In the genomic region with DNA sequence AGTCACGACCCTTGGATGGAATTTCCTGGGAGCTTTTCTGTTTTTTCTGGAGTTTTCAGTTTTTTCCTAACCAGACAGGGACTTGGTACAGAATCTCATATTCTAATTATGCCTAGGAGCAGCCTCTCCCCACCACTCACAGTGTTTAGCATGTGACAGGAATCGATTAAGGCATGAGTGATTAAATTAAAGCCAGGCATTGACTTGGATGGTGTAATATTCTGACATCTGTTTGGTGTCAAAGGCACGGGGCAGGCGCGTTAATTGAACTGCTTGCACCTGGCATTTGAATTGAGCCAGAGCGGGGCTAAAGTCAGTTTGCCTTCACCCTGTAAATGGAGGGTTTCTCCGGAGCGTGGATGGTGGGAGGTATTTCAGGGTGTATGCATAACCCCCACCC, we compare ENCODE assay signal across 28 cellular contexts. TPM values are rescaled to one million over a fixed set of nuclear protein-coding genes. Genes with fewer than 3 reads are reported as not detected.
DNase-seq lines count a peak whose midpoint lies in the region; ATAC-seq, FAIRE-seq and TF ChIP-seq lines count a peak whose summit lies in the region.
"Had no signal": no experiment of that assay in that cellular context is flagged by ENCODE, and none has a peak within 500 bp of the region (broad histone marks: within the 10 kb centered on the region; RNA-seq: fewer than 3 reads in every experiment).

No MANE protein-coding gene starts in this region.

- DNase-seq in DMS 273 (lab: John Stamatoyannopoulos, UW; ENCODE audit: unreplicated experiment): peak; percentile 93
- DNase-seq in NCI-H1694 (lab: John Stamatoyannopoulos, UW): peak; percentile 84
- peak; percentile 95 for DNase-seq in NCI-H69 (lab: John Stamatoyannopoulos, UW)
- no peak for DNase-seq in H1 (ENCODE audit: low read depth in 1 of 2, low spot score in 2 of 2)
- no peak for DNase-seq in CD1c-positive myeloid dendritic cell (ENCODE audit: extremely low spot score)
- DNase-seq in activated T-helper 2 cell treated with anti-CD3 and anti-CD28 coated beads, Interferon-gamma antibody, Interleukin-2, Interleukin-4, amounts not matched to agents 10 μg/mL and 5 μg/mL and 100 μg/mL, durations not matched to agents 14 hours and 24 hours and 36 hours (ENCODE audit: low spot score): no peak
- DNase-seq in stimulated activated effector memory CD8-positive, alpha-beta T cell treated with anti-CD3 and anti-CD28 coated beads, Interleukin-12 subunit alpha, Interleukin-12 subunit beta, amount 100 ng/mL, for 72 hours (ENCODE audit: low spot score in 2 of 2): no peak
- DNase-seq: ACHN; activated B cell treated with CpG ODN at 0.5 μM for 24 hours; activated CD4-positive, alpha-beta memory T cell treated with anti-CD3 and anti-CD28 coated beads for 36 hours; activated gamma-delta T cell treated with Interleukin-2 at 50 U/mL for 16 hours; amniotic stem cell; hypothalamus; islet precursor cell; mammary epithelial cell; NCI-H187; NK-92 treated with Interleukin-12 subunit alpha and Interleukin-12 subunit beta, amount 100 ng/mL, for 24 hours; occipital lobe; SJCRH30; stimulated activated CD4-positive, alpha-beta T cell treated with anti-CD3 and anti-CD28 coated beads, Interleukin-12 subunit alpha, Interleukin-12 subunit beta, amount 100 ng/mL, for 4 hours had no signal

- no peak overlapping the region for H2BK120ac ChIP-seq in H1 (replicated peaks; ENCODE audit: low read depth, low read length)

- no peak overlapping the region for H4K5ac ChIP-seq in H1 (ENCODE audit: insufficient read length, low read depth, low read length)

- no peaks in the 10 kb centered on the region for H3K23me2 ChIP-seq in H1 (ENCODE audit: low read depth, low read length)

- ATAC-seq in GM21526 (IDR thresholded peaks at IDR 0.05; ENCODE audit: low FRiP score, unreplicated experiment): no peak
- ATAC-seq in stimulated activated effector memory CD8-positive, alpha-beta T cell treated with anti-CD3 and anti-CD28 coated beads, Interleukin-12 subunit alpha, Interleukin-12 subunit beta, amount 100 ng/mL, for 72 hours: no peak
- ATAC-seq: HepG2, Panc1 had no signal

- H3K9me3 Mint-ChIP-seq in activated T-helper 2 cell treated with anti-CD3 and anti-CD28 coated beads, Interferon-gamma antibody, Interleukin-2, Interleukin-4, amounts not matched to agents 10 μg/mL and 5 μg/mL and 100 μg/mL, durations not matched to agents 14 hours and 24 hours and 36 hours: no peaks in the 10 kb centered on the region
- H3K9me3 Mint-ChIP-seq in stimulated activated effector memory CD8-positive, alpha-beta T cell treated with anti-CD3 and anti-CD28 coated beads, Interleukin-12 subunit alpha, Interleukin-12 subunit beta, amount 100 ng/mL, for 72 hours: no peaks in the 10 kb centered on the region
- H3K9me3 Mint-ChIP-seq: activated B cell treated with CpG ODN at 0.5 μM for 24 hours; activated CD4-positive, alpha-beta memory T cell treated with anti-CD3 and anti-CD28 coated beads for 36 hours; dendritic cell treated with granulocyte-macrophage colony-stimulating factor and Interleukin-4, amounts not matched to agents 40 ng/mL and 50 ng/mL, for 4 days had no signal

- WGBS in H1 (ENCODE audit: extremely low coverage in 1 of 2, insufficient coverage in 1 of 2, insufficient read length in 1 of 2, insufficient replicate concordance in 2 of 2, low coverage in 1 of 2, low lambda C conversion rate in 2 of 2, missing lambda C conversion rate in 1 of 2), 2 experiments: 86% methylated on average over 8 of the region's 8 CpGs; no CpG with 5 or more reads in 1 of the 2 experiments

- H3K79me2 ChIP-seq in H1 (ENCODE audit: control insufficient read depth in 1 of 2, insufficient read depth in 2 of 2, low read length in 2 of 2): no peaks in the 10 kb centered on the region

- POLR2A ChIA-PET in H1 (lab: Charles Lee; ENCODE audit: partially characterized antibody): interaction anchor here (1.7 kb wide), 1 partner anchor 9 kb away, joined by 6 read pairs; no protein-coding TSS in a partner anchor

- no peak for TF ChIP-seq POLR2A in H1 (IDR thresholded peaks at IDR 0.05; ENCODE audit: control extremely low read depth in 1 of 2, low read depth in 2 of 2, low read length in 2 of 2)

- no peaks in the 10 kb centered on the region for H3K27me3 ChIP-seq in H1 (replicated peaks in 1 of 4; ENCODE audit: control insufficient read depth in 3 of 4, extremely low read depth in 1 of 4, insufficient read depth in 3 of 4, low read length in 3 of 4)
- H3K27me3 ChIP-seq: SJCRH30 had no signal

- TF ChIP-seq RAD21 in H1 (IDR thresholded peaks at IDR 0.05 in 1 of 2, conservative IDR thresholded peaks at IDR 0.05 in 1 of 2; ENCODE audit: low read depth in 2 of 2, low read length in 2 of 2): no peak

- H2BK12ac ChIP-seq in H1 (ENCODE audit: low read depth, low read length): 0 out of 2 replicates have a peak overlapping the region, but pooled peaks have one; percentile 71

- no peak overlapping the region for H4K8ac ChIP-seq in H1 (ENCODE audit: extremely low read depth, insufficient read depth, low read length)

- no peak for FAIRE-seq in H1 (lab: Jason Lieb, UNC)
- FAIRE-seq: GM18507, HepG2, urothelium cell line had no signal

- no peak overlapping the region for H3K9ac ChIP-seq in H1 (replicated peaks in 1 of 4; ENCODE audit: extremely low read depth in 1 of 4, low read depth in 3 of 4, low read length in 3 of 4)

- peaks cover 0 to 7% (median 4%) of the 10 kb centered on the region in 4 experiments for H3K4me1 ChIP-seq in H1 (replicated peaks in 1 of 4; ENCODE audit: control insufficient read depth in 3 of 4, insufficient read depth in 4 of 4, low read length in 3 of 4)

- no peak overlapping the region for H4K91ac ChIP-seq in H1 (replicated peaks; ENCODE audit: insufficient read length, low read length)

- H3K36me3 ChIP-seq in H1 (ENCODE audit: control insufficient read depth in 2 of 4, insufficient read depth in 4 of 4, low read length in 3 of 4): no peaks in the 10 kb centered on the region
- H3K36me3 ChIP-seq: cardiac muscle cell, SJCRH30 had no signal

- H2BK15ac ChIP-seq in H1 (ENCODE audit: low read length): no peak overlapping the region

- H3K23ac ChIP-seq in H1 (ENCODE audit: insufficient read length): no peak overlapping the region

- no peak overlapping the region for H3K4ac ChIP-seq in H1 (replicated peaks; ENCODE audit: insufficient read length, low read depth, low read length)

- no peak overlapping the region for H3K4me2 ChIP-seq in H1 (ENCODE audit: insufficient read depth in 1 of 2, low read depth in 2 of 2, low read length in 2 of 2)

- no peaks in the 10 kb centered on the region for H3K9me3 ChIP-seq in H1 (ENCODE audit: insufficient read depth in 2 of 2, low read depth in 1 of 2, low read length in 1 of 2)
- H3K9me3 ChIP-seq: SJCRH30 had no signal

- peaks cover 26% of the 10 kb centered on the region for H3K4me1 Mint-ChIP-seq in activated T-helper 2 cell treated with anti-CD3 and anti-CD28 coated beads, Interferon-gamma antibody, Interleukin-2, Interleukin-4, amounts not matched to agents 10 μg/mL and 5 μg/mL and 100 μg/mL, durations not matched to agents 14 hours and 24 hours and 36 hours (ENCODE audit: low read depth)
- peaks cover 24% of the 10 kb centered on the region for H3K4me1 Mint-ChIP-seq in stimulated activated effector memory CD8-positive, alpha-beta T cell treated with anti-CD3 and anti-CD28 coated beads, Interleukin-12 subunit alpha, Interleukin-12 subunit beta, amount 100 ng/mL, for 72 hours
- H3K4me1 Mint-ChIP-seq: activated B cell treated with CpG ODN at 0.5 μM for 24 hours had no signal

- H3K36me3 Mint-ChIP-seq in activated T-helper 2 cell treated with anti-CD3 and anti-CD28 coated beads, Interferon-gamma antibody, Interleukin-2, Interleukin-4, amounts not matched to agents 10 μg/mL and 5 μg/mL and 100 μg/mL, durations not matched to agents 14 hours and 24 hours and 36 hours (ENCODE audit: low read depth): no peaks in the 10 kb centered on the region
- H3K36me3 Mint-ChIP-seq in stimulated activated effector memory CD8-positive, alpha-beta T cell treated with anti-CD3 and anti-CD28 coated beads, Interleukin-12 subunit alpha, Interleukin-12 subunit beta, amount 100 ng/mL, for 72 hours: peaks cover 6% of the 10 kb centered on the region
- H3K36me3 Mint-ChIP-seq: activated CD4-positive, alpha-beta memory T cell treated with anti-CD3 and anti-CD28 coated beads for 36 hours had no signal

- TF ChIP-seq EP300 in H1 (IDR thresholded peaks at IDR 0.05; ENCODE audit: borderline replicate concordance in 1 of 2, low read depth in 2 of 2, low read length in 2 of 2): no peak

- H3K27ac ChIP-seq in H1 (ENCODE audit: low read depth, low read length): no peak overlapping the region
- H3K27ac ChIP-seq: cardiac muscle cell, SJCRH30 had no signal

- H2BK20ac ChIP-seq in H1 (ENCODE audit: low read length): no peak overlapping the region

- no peak overlapping the region for H3K18ac ChIP-seq in H1 (ENCODE audit: extremely low read depth, low read length)

- H3K4me3 ChIP-seq in H1 (ENCODE audit: extremely low read depth in 1 of 4, insufficient read depth in 2 of 4, low read depth in 3 of 4, low read length in 4 of 4): no peak overlapping the region
- H3K4me3 ChIP-seq: cardiac muscle cell, SJCRH30 had no signal

- intact Hi-C loops in activated T-helper 2 cell treated with anti-CD3 and anti-CD28 coated beads, Interferon-gamma antibody, Interleukin-2, Interleukin-4, amounts not matched to agents 10 μg/mL and 5 μg/mL and 100 μg/mL, durations not matched to agents 14 hours and 24 hours and 36 hours (cut with micrococcal nuclease): loop anchor here (5.0 to 10.0 kb wide), 2 partner anchors 41 to 149 kb away; no protein-coding TSS in a partner anchor

- no peak for TF ChIP-seq CTCF in H1 (IDR thresholded peaks at IDR 0.05; ENCODE audit: control extremely low read depth in 1 of 3, insufficient read depth in 1 of 3, low read depth in 1 of 3, low read length in 3 of 3)

- H2AK5ac ChIP-seq in H1 (ENCODE audit: low read depth, low read length): no peak overlapping the region

- H4K20me1 ChIP-seq in H1 (replicated peaks in 1 of 2; ENCODE audit: control insufficient read depth in 1 of 2, insufficient read depth in 2 of 2, low read length in 2 of 2): no peaks in the 10 kb centered on the region

- no peak overlapping the region for H3K56ac ChIP-seq in H1 (replicated peaks; ENCODE audit: insufficient read length, low read depth, low read length)

- H2BK5ac ChIP-seq in H1 (ENCODE audit: low read depth, low read length): no peak overlapping the region

- CTCF ChIA-PET in H1 (lab: Charles Lee; ENCODE audit: partially characterized antibody): interaction anchor here (1.0 to 2.7 kb wide), 7 partner anchors 9 to 190 kb away, joined by 3 to 9 read pairs (median 4); partner anchors contain the start of gene MAPT

- no peak overlapping the region for H2AFZ ChIP-seq in H1 (ENCODE audit: low read length)

- H3K27ac Mint-ChIP-seq in activated T-helper 2 cell treated with anti-CD3 and anti-CD28 coated beads, Interferon-gamma antibody, Interleukin-2, Interleukin-4, amounts not matched to agents 10 μg/mL and 5 μg/mL and 100 μg/mL, durations not matched to agents 14 hours and 24 hours and 36 hours: no peak overlapping the region
- no peak overlapping the region for H3K27ac Mint-ChIP-seq in stimulated activated effector memory CD8-positive, alpha-beta T cell treated with anti-CD3 and anti-CD28 coated beads, Interleukin-12 subunit alpha, Interleukin-12 subunit beta, amount 100 ng/mL, for 72 hours
- H3K27ac Mint-ChIP-seq: activated B cell treated with CpG ODN at 0.5 μM for 24 hours; activated CD4-positive, alpha-beta memory T cell treated with anti-CD3 and anti-CD28 coated beads for 36 hours; dendritic cell treated with granulocyte-macrophage colony-stimulating factor and Interleukin-4, amounts not matched to agents 40 ng/mL and 50 ng/mL, for 4 days had no signal

- peaks cover 11% of the 10 kb centered on the region for H3K27me3 Mint-ChIP-seq in activated T-helper 2 cell treated with anti-CD3 and anti-CD28 coated beads, Interferon-gamma antibody, Interleukin-2, Interleukin-4, amounts not matched to agents 10 μg/mL and 5 μg/mL and 100 μg/mL, durations not matched to agents 14 hours and 24 hours and 36 hours (ENCODE audit: low read depth)

- H3K4me3 Mint-ChIP-seq in activated T-helper 2 cell treated with anti-CD3 and anti-CD28 coated beads, Interferon-gamma antibody, Interleukin-2, Interleukin-4, amounts not matched to agents 10 μg/mL and 5 μg/mL and 100 μg/mL, durations not matched to agents 14 hours and 24 hours and 36 hours (ENCODE audit: low read depth): no peak overlapping the region
- no peak overlapping the region for H3K4me3 Mint-ChIP-seq in stimulated activated effector memory CD8-positive, alpha-beta T cell treated with anti-CD3 and anti-CD28 coated beads, Interleukin-12 subunit alpha, Interleukin-12 subunit beta, amount 100 ng/mL, for 72 hours
- H3K4me3 Mint-ChIP-seq: activated B cell treated with CpG ODN at 0.5 μM for 24 hours; activated CD4-positive, alpha-beta memory T cell treated with anti-CD3 and anti-CD28 coated beads for 36 hours; dendritic cell treated with granulocyte-macrophage colony-stimulating factor and Interleukin-4, amounts not matched to agents 40 ng/mL and 50 ng/mL, for 4 days had no signal

- H3K14ac ChIP-seq in H1 (ENCODE audit: insufficient read length): no peak overlapping the region

- no peaks in the 10 kb centered on the region for H3K79me1 ChIP-seq in H1 (ENCODE audit: low read depth, low read length)

RNA-seq across cellular contexts. Expression of gene MAPT, which starts 11.9 kb away (rescaled TPM):
- 1.7 and 2.4 TPM in 2 replicates for total RNA-seq in H1 (2021; fragmentation: NEBNext Ultra II Directional; extraction: Animal tissue kit (Norgen Biotek cat#: 25700))
- 0.54 and 1.0 TPM in 2 replicates for polyA plus RNA-seq in H1 (2011; rRNA removed)
- polyA plus RNA-seq in H1 (2011; cell fraction: cytosol; rRNA removed): 0.57 TPM
- 1.1 TPM for polyA plus RNA-seq in H1 (2011; cell fraction: nucleus; rRNA removed)
- polyA plus RNA-seq in H1 (2012, experiment 1 of 2): 0.88 to 1.4 TPM (median 1.3 TPM) in 4 replicates
- 0.83 TPM for polyA plus RNA-seq in H1 (2012, experiment 2 of 2)
- polyA plus RNA-seq in H1 (2013, experiment 1 of 2): 0.93 TPM
- polyA plus RNA-seq in H1 (2013, experiment 2 of 2): 0.99 TPM
- 0.29 and 0.38 TPM in 2 replicates for polyA minus RNA-seq in H1 (2011; rRNA and poly(A)+ RNA removed)
- 0.22 TPM for polyA minus RNA-seq in H1 (2011; cell fraction: cytosol; rRNA and poly(A)+ RNA removed)
- 0.60 TPM for polyA minus RNA-seq in H1 (2011; cell fraction: nucleus; rRNA and poly(A)+ RNA removed)
- total RNA-seq in activated T-helper 2 cell treated with anti-CD3 and anti-CD28 coated beads, Interferon-gamma antibody, Interleukin-2, Interleukin-4, amounts not matched to agents 10 μg/mL and 5 μg/mL and 100 μg/mL, durations not matched to agents 14 hours and 24 hours and 36 hours: 1.1 and 1.3 TPM in 2 replicates
- total RNA-seq: fibroblast of villous mesenchyme had no signal

Comparison
In these comparisons a context has a peak if more than half of its experiments do, and no peak if none do; other contexts are left out.
1. DNase-seq: peak in DMS 273 (single experiment), NCI-H1694 (single experiment) and NCI-H69 (single experiment); none in H1 (0 of 2), CD1c-positive myeloid dendritic cell (single experiment), activated T-helper 2 cell treated with anti-CD3 and anti-CD28 coated beads, Interferon-gamma antibody, Interleukin-2, Interleukin-4, amounts not matched to agents 10 μg/mL and 5 μg/mL and 100 μg/mL, durations not matched to agents 14 hours and 24 hours and 36 hours (single experiment) and stimulated activated effector memory CD8-positive, alpha-beta T cell treated with anti-CD3 and anti-CD28 coated beads, Interleukin-12 subunit alpha, Interleukin-12 subunit beta, amount 100 ng/mL, for 72 hours (0 of 2).